Comparison of ENCODE assay signal across 23 cellular contexts in genomic region chr3:150453353-150453752, GRCh38. TPM values are rescaled to one million over a fixed set of nuclear protein-coding genes. Genes with fewer than 3 reads are reported as not detected.
DNase-seq lines count a peak whose midpoint lies in the region; ATAC-seq, FAIRE-seq and TF ChIP-seq lines count a peak whose summit lies in the region.
"Had no signal": no experiment of that assay in that cellular context is flagged by ENCODE, and none has a peak within 500 bp of the region (broad histone marks: within the 10 kb centered on the region; RNA-seq: fewer than 3 reads in every experiment).

No MANE protein-coding gene starts in this region.

- H3K9ac ChIP-seq in HepG2 (ENCODE audit: insufficient read depth, low read depth, low read length) (no peak overlapping the region), K562 (ENCODE audit: insufficient read depth in 1 of 2, low read depth in 2 of 2, low read length in 2 of 2) (peak overlapping the region in 1 of 2 experiments; percentile 64; a peak in 1 of 4 replicates)
- H3K9ac ChIP-seq: BLaER1 treated with 17β-estradiol and CSF1 and Interleukin-3, amounts not matched to agents 10 nM and 100 nM had no signal

- H3K9me1 ChIP-seq in K562 (ENCODE audit: control insufficient read depth, insufficient read depth, low read length): no peaks in the 10 kb centered on the region

- intact Hi-C loops in HepG2 (cut with micrococcal nuclease; ENCODE audit: unreplicated experiment): no loop called here
- intact Hi-C loops in right lobe of liver (cut with DNase I): no loop called here
- intact Hi-C loops in K562 (cut with micrococcal nuclease): no loop called here
- intact Hi-C loops in mucosa of descending colon (cut with DNase I, micrococcal nuclease): no loop called here

- H3K27me3 Mint-ChIP-seq in immature natural killer cell (ENCODE audit: low read depth in 3 of 3): no peaks in the 10 kb centered on the region
- peaks cover 1% of the 10 kb centered on the region; the same call in 1 of the 2 replicates for H3K27me3 Mint-ChIP-seq in HFFc6 (ENCODE audit: insufficient read depth)
- H3K27me3 Mint-ChIP-seq: CD4-positive, alpha-beta T cell had no signal

- H3K4me3 Mint-ChIP-seq in immature natural killer cell (no peak overlapping the region), HFFc6 (no peak overlapping the region)
- H3K4me3 Mint-ChIP-seq: CD14-positive monocyte; CD4-positive, alpha-beta T cell had no signal

- no peak for FAIRE-seq in HepG2 (lab: Jason Lieb, UNC)
- no peak for FAIRE-seq in K562 (lab: Jason Lieb, UNC)
- FAIRE-seq: GM12891, GM18507 had no signal

- H4K20me1 ChIP-seq in HepG2 (ENCODE audit: insufficient read depth, low read length) (peaks cover 3% of the 10 kb centered on the region; the same call in 1 of the 2 replicates), K562 (replicated peaks; ENCODE audit: control insufficient read depth, insufficient read depth, low read length) (no peaks in the 10 kb centered on the region)

- TF ChIP-seq POLR2A in HepG2 (IDR thresholded peaks at IDR 0.05; ENCODE audit: insufficient read depth in 1 of 2, low read depth in 2 of 2, low read length in 2 of 2): no peak
- no peak for TF ChIP-seq POLR2A in right lobe of liver (IDR thresholded peaks at IDR 0.05)
- no peak for TF ChIP-seq POLR2A in K562 (conservative IDR thresholded peaks at IDR 0.05)

- H3K4me3 ChIP-seq in HepG2 (replicated peaks in 1 of 3; ENCODE audit: insufficient read depth in 1 of 3, low read depth in 2 of 3, low read length in 3 of 3) (no peak overlapping the region), right lobe of liver (no peak overlapping the region), K562 (no peak overlapping the region), mucosa of descending colon (no peak overlapping the region)
- H3K4me3 ChIP-seq: BLaER1 treated with 17β-estradiol and CSF1 and Interleukin-3, amounts not matched to agents 10 nM and 100 nM had no signal

- TF ChIP-seq CTCF in HepG2 (CRISPR knock-in tag; IDR thresholded peaks at IDR 0.05): no peak
- TF ChIP-seq CTCF in right lobe of liver (IDR thresholded peaks at IDR 0.05): no peak
- TF ChIP-seq CTCF in K562 (IDR thresholded peaks at IDR 0.05 in 2 of 3, conservative IDR thresholded peaks at IDR 0.05 in 1 of 3; ENCODE audit: insufficient read depth in 2 of 3, low read depth in 1 of 3, low read length in 3 of 3): no peak
- no peak for TF ChIP-seq CTCF in mucosa of descending colon (IDR thresholded peaks at IDR 0.05)
- no peak for TF ChIP-seq CTCF in HFFc6 (IDR thresholded peaks at IDR 0.05)

- BruUV-seq in HepG2 (replicated peaks; lab: Mats Ljungman, UMichigan) (no TSS peak), K562 (replicated peaks; lab: Mats Ljungman, UMichigan) (no TSS peak)

- WGBS in HepG2 (ENCODE audit: low lambda C conversion rate): 94% methylated on average over 4 of the region's 4 CpGs
- 88% methylated on average over 4 of the region's 4 CpGs for WGBS in right lobe of liver (ENCODE audit: insufficient coverage, low coverage, low lambda C conversion rate, missing lambda C conversion rate)
- WGBS in K562 (ENCODE audit: insufficient coverage, low coverage, missing lambda C conversion rate): 50% methylated on average over 4 of the region's 4 CpGs

- in situ Hi-C loops in HepG2 (cut with HindIII; ENCODE audit: extremely low pct_ligation_motif_present, low pct_unique_long_range_greater_than_20kb) (no loop called here), K562 (cut with MboI) (no loop called here)

- TF ChIP-seq EP300 in HepG2 (IDR thresholded peaks at IDR 0.05; ENCODE audit: low read depth in 2 of 2, low read length in 2 of 2): no peak
- no peak for TF ChIP-seq EP300 in HepG2 (CRISPR knock-in tag; IDR thresholded peaks at IDR 0.05; ENCODE audit: borderline replicate concordance)
- TF ChIP-seq EP300 in K562 (IDR thresholded peaks at IDR 0.05; ENCODE audit: low read length): no peak

- H3K79me2 ChIP-seq in HepG2 (ENCODE audit: insufficient read depth, low read length) (peaks cover 8% of the 10 kb centered on the region), K562 (ENCODE audit: control insufficient read depth, insufficient read depth, low read length) (peaks cover 92% of the 10 kb centered on the region)

- CTCF ChIA-PET in HepG2 (lab: Yijun Ruan, JAX; ENCODE audit: low intra/inter-chr PET ratio, low total read pairs): no interaction called here
- CTCF ChIA-PET in K562 (lab: Yijun Ruan, JAX; ENCODE audit: low intra/inter-chr PET ratio): no interaction called here

- H3K9me3 Mint-ChIP-seq in immature natural killer cell: no peaks in the 10 kb centered on the region
- no peaks in the 10 kb centered on the region for H3K9me3 Mint-ChIP-seq in HFFc6
- H3K9me3 Mint-ChIP-seq: CD4-positive, alpha-beta T cell had no signal

- DNase-seq in HepG2 (ENCODE audit: low spot score) (no peak), right lobe of liver (no peak), K562 (ENCODE audit: extremely low read depth in 1 of 4, low spot score in 3 of 4) (no peak), mucosa of descending colon (peak in 1 of 3 donors; percentile 50), immature natural killer cell (no peak), HFFc6 (no peak)
- DNase-seq: AML-193; BE2C; Calu3; CD4-positive, alpha-beta T cell; COR-L47; DMS53; DMS79 treated with DMSO at 0.1 percent for 48 hours; GF-D8; GOT3; H7; HCEC 1CT had no signal

- TF ChIP-seq RAD21 in HepG2 (CRISPR knock-in tag; IDR thresholded peaks at IDR 0.05): no peak
- no peak for TF ChIP-seq RAD21 in K562 (CRISPR knock-in tag; conservative IDR thresholded peaks at IDR 0.05 in 1 of 2, IDR thresholded peaks at IDR 0.05 in 1 of 2)

- H3K27ac ChIP-seq in HepG2 (ENCODE audit: extremely low read length, insufficient read depth, low read length): no peak overlapping the region
- H3K27ac ChIP-seq in right lobe of liver: no peak overlapping the region
- peak overlapping the region; percentile 85; the same call in 2 of the 3 replicates for H3K27ac ChIP-seq in K562 (ENCODE audit: extremely low read depth, low read depth, low read length)
- H3K27ac ChIP-seq: 22Rv1; BLaER1 treated with 17β-estradiol and CSF1 and Interleukin-3, amounts not matched to agents 10 nM and 100 nM had no signal

- ATAC-seq in HepG2 (no peak), right lobe of liver (no peak), K562 (no peak), mucosa of descending colon (peak; percentile 42), HG03565 (IDR thresholded peaks at IDR 0.05; ENCODE audit: unreplicated experiment) (no peak)

- peaks cover 4% of the 10 kb centered on the region; the same call in 1 of the 2 replicates for H3K4me1 ChIP-seq in HepG2 (ENCODE audit: insufficient read depth, low read length)
- H3K4me1 ChIP-seq in right lobe of liver: peaks cover 0 to 10% (median 0%) of the 10 kb centered on the region in 4 donors
- H3K4me1 ChIP-seq in K562 (replicated peaks in 1 of 2; ENCODE audit: control insufficient read depth in 2 of 2, insufficient read depth in 2 of 2, low read length in 2 of 2): peaks cover 22 to 38% of the 10 kb centered on the region in 2 experiments
- H3K4me1 ChIP-seq in mucosa of descending colon (ENCODE audit: low read depth): peaks cover 6% of the 10 kb centered on the region
- H3K4me1 ChIP-seq: BE2C had no signal

- H3K36me3 Mint-ChIP-seq in immature natural killer cell: peaks cover 0 to 9% (median 0%) of the 10 kb centered on the region in 3 donors
- H3K36me3 Mint-ChIP-seq in HFFc6 (ENCODE audit: low read depth): peaks cover 24% of the 10 kb centered on the region

- H3K4me1 Mint-ChIP-seq in immature natural killer cell: peaks cover 12 to 45% of the 10 kb centered on the region in 2 donors
- peaks cover 66% of the 10 kb centered on the region for H3K4me1 Mint-ChIP-seq in HFFc6 (ENCODE audit: low read depth)

- H3K4me2 ChIP-seq in HepG2 (ENCODE audit: low read depth, low read length) (no peak overlapping the region), K562 (ENCODE audit: insufficient read depth, low read length) (no peak overlapping the region)
- H3K4me2 ChIP-seq: BLaER1 treated with 17β-estradiol and CSF1 and Interleukin-3, amounts not matched to agents 10 nM and 100 nM had no signal

- POLR2A ChIA-PET in HepG2 (lab: Yijun Ruan, JAX) (no interaction called here), K562 (lab: Yijun Ruan, JAX) (no interaction called here)

- H3K27me3 ChIP-seq in HepG2 (ENCODE audit: control insufficient read depth in 1 of 2, insufficient read depth in 2 of 2, low read length in 2 of 2): no peaks in the 10 kb centered on the region
- H3K27me3 ChIP-seq in right lobe of liver: no peaks in the 10 kb centered on the region
- H3K27me3 ChIP-seq in K562 (ENCODE audit: control insufficient read depth in 2 of 2, insufficient read depth in 2 of 2, low read length in 2 of 2): no peaks in the 10 kb centered on the region
- H3K27me3 ChIP-seq: BE2C; BLaER1 treated with 17β-estradiol and CSF1 and Interleukin-3, amounts not matched to agents 10 nM and 100 nM had no signal

- no peak overlapping the region for H3K27ac Mint-ChIP-seq in immature natural killer cell
- no peak overlapping the region for H3K27ac Mint-ChIP-seq in HFFc6
- H3K27ac Mint-ChIP-seq: CD14-positive monocyte; CD4-positive, alpha-beta T cell had no signal

- peaks cover under 1 to 14% of the 10 kb centered on the region in 2 experiments; a peak in 3 of 5 replicates for H3K36me3 ChIP-seq in HepG2 (replicated peaks in 1 of 2; ENCODE audit: control insufficient read depth in 1 of 2, insufficient read depth in 2 of 2, low read length in 2 of 2)
- peaks cover 0 to 4% (median 1%) of the 10 kb centered on the region in 4 donors for H3K36me3 ChIP-seq in right lobe of liver
- H3K36me3 ChIP-seq in K562 (ENCODE audit: control insufficient read depth, insufficient read depth, low read length): peaks cover 41% of the 10 kb centered on the region
- no peaks in the 10 kb centered on the region for H3K36me3 ChIP-seq in mucosa of descending colon (ENCODE audit: low read depth)

- H3K9me3 ChIP-seq in HepG2 (ENCODE audit: low read length): no peaks in the 10 kb centered on the region
- H3K9me3 ChIP-seq in right lobe of liver: no peaks in the 10 kb centered on the region
- no peaks in the 10 kb centered on the region for H3K9me3 ChIP-seq in K562 (replicated peaks; ENCODE audit: control insufficient read depth, insufficient read depth, low read depth, low read length)
- no peaks in the 10 kb centered on the region for H3K9me3 ChIP-seq in mucosa of descending colon
- H3K9me3 ChIP-seq: BE2C; BLaER1 treated with 17β-estradiol and CSF1 and Interleukin-3, amounts not matched to agents 10 nM and 100 nM had no signal

- no peak overlapping the region for H2AFZ ChIP-seq in HepG2 (ENCODE audit: low read length)
- no peak overlapping the region for H2AFZ ChIP-seq in K562 (ENCODE audit: low read depth, low read length)

RNA-seq across cellular contexts. Expression of gene TSC22D2, which starts 45.3 kb away (rescaled TPM):
- total RNA-seq in HepG2 (2016; rRNA removed; fragmentation: Illumina TruSeq; extraction: Trizol) (8.2 and 11.5 TPM in 2 replicates), right lobe of liver (10 to 100 TPM; 10.3 to 30.4 (median 13.2) TPM), K562 (2014; rRNA removed) (5.5 and 6.3 TPM in 2 replicates), K562 (2014; rRNA removed; fragmentation: Illumina TruSeq; extraction: Trizol) (19.3 and 20.4 TPM in 2 replicates), K562 (2015; rRNA removed; fragmentation: Illumina TruSeq; extraction: Trizol) (12.9 and 16.3 TPM in 2 replicates), K562 (2021) (28.1 and 31.3 TPM in 2 replicates), mucosa of descending colon (10 to 100 TPM; 21.8 to 35.5 (median 31.3) TPM)
- 0.79 and 0.81 TPM in 2 replicates for total RNA-seq in HepG2 (2016; cell fraction: cytosol; rRNA removed; fragmentation: Illumina TruSeq; extraction: Trizol; ENCODE audit: low read depth)
- 7.1 and 9.7 TPM in 2 replicates for total RNA-seq in HepG2 (2016; cell fraction: insoluble cytoplasmic fraction; rRNA removed; fragmentation: Illumina TruSeq; extraction: Trizol)
- 3.6 TPM in 2 replicates for total RNA-seq in HepG2 (2016; cell fraction: membrane; rRNA removed; fragmentation: Illumina TruSeq; extraction: Trizol)
- total RNA-seq in HepG2 (2016; cell fraction: nucleus; rRNA removed; fragmentation: Illumina TruSeq; extraction: Trizol): 16.7 and 18.7 TPM in 2 replicates
- polyA plus RNA-seq in HepG2 (2011; rRNA removed) (4.6 and 5.5 TPM in 2 replicates), K562 (2011; rRNA removed) (17.8 and 18.4 TPM in 2 replicates), K562 (2014; fragmentation: Illumina TruSeq; extraction: Trizol) (24.6 and 29.3 TPM in 2 replicates), K562 (2014; fragmentation: Nextera tagmentation; extraction: Ambion mirVana) (10 to 100 TPM; 21.7 to 44.0 TPM), K562 (2014; rRNA removed) (11.4 and 14.1 TPM in 2 replicates), immature natural killer cell (10 to 100 TPM in 1 of 3 donors, 1 to 10 TPM in 2; 6.4 to 10.4 (median 9.0) TPM)
- polyA plus RNA-seq in HepG2 (2011; cell fraction: cytosol; rRNA removed): 1.6 and 2.1 TPM in 2 replicates
- 4.8 and 5.0 TPM in 2 replicates for polyA plus RNA-seq in HepG2 (2011; cell fraction: nucleus; rRNA removed)
- polyA plus RNA-seq in HepG2 (2012): 9.0 and 10.8 TPM in 2 replicates
- polyA plus RNA-seq in HepG2 (2016; cell fraction: cytosol; fragmentation: Illumina TruSeq; extraction: Trizol; ENCODE audit: low read depth): 0.38 and 0.61 TPM in 2 replicates
- 11.1 and 16.7 TPM in 2 replicates for polyA plus RNA-seq in HepG2 (2016; cell fraction: insoluble cytoplasmic fraction; fragmentation: Illumina TruSeq; extraction: Trizol; ENCODE audit: low read depth)
- polyA plus RNA-seq in HepG2 (2016; cell fraction: membrane; fragmentation: Illumina TruSeq; extraction: Trizol; ENCODE audit: low read depth): 2.5 and 3.1 TPM in 2 replicates
- polyA plus RNA-seq in HepG2 (2016; cell fraction: nucleus; fragmentation: Illumina TruSeq; extraction: Trizol; ENCODE audit: insufficient read depth, low read depth): 24.7 and 29.1 TPM in 2 replicates
- polyA minus RNA-seq in HepG2 (2011; rRNA and poly(A)+ RNA removed; ENCODE audit: low replicate concordance): 5.0 and 13.7 TPM in 2 replicates
- 10.4 and 11.1 TPM in 2 replicates for polyA minus RNA-seq in HepG2 (2011; cell fraction: cytosol; rRNA and poly(A)+ RNA removed)
- polyA minus RNA-seq in HepG2 (2011; cell fraction: nucleus; rRNA and poly(A)+ RNA removed): 44.8 and 57.3 TPM in 2 replicates
- 46.2 and 128 TPM in 2 replicates for total RNA-seq in K562 (2011; cell fraction: chromatin; rRNA removed; ENCODE audit: low replicate concordance)
- 25.0 and 35.4 TPM in 2 replicates for total RNA-seq in K562 (2011; cell fraction: nucleolus; rRNA removed)
- total RNA-seq in K562 (2011; cell fraction: nucleoplasm; rRNA removed): 54.4 and 79.5 TPM in 2 replicates
- 5.1 and 7.1 TPM in 2 replicates for polyA plus RNA-seq in K562 (2011; cell fraction: cytosol; rRNA removed)
- 25.0 and 33.7 TPM in 2 replicates for polyA plus RNA-seq in K562 (2011; cell fraction: nucleus; rRNA removed)
- polyA plus RNA-seq in K562 (2012): 13.5 and 19.8 TPM in 2 replicates
- polyA minus RNA-seq in K562 (2011; rRNA and poly(A)+ RNA removed): 44.1 and 49.7 TPM in 2 replicates
- 18.9 and 26.2 TPM in 2 replicates for polyA minus RNA-seq in K562 (2011; cell fraction: cytosol; rRNA and poly(A)+ RNA removed)
- polyA minus RNA-seq in K562 (2011; cell fraction: nucleus; rRNA and poly(A)+ RNA removed): 51.2 and 64.6 TPM in 2 replicates
- 10 to 100 TPM; 56.8 to 81.2 (median 63.0) TPM for total RNA-seq in HFFc6 (2021; fragmentation: NEBNext Ultra II Directional; extraction: Animal tissue kit (Norgen Biotek cat#: 25700))

Comparison
In these comparisons a context has a peak if more than half of its experiments do, and no peak if none do; other contexts are left out.
1. Of the 241 proteins assayed by ChIP-seq in both HepG2 and K562: peak only in HepG2: HOMEZ; only in K562: none; in both: none; in neither: 240.